In genomic region chr1:77976433-77977076, GRCh38 we compare ENCODE assay signal across 11 cellular contexts. TPM values are rescaled to one million over a fixed set of nuclear protein-coding genes. Genes with fewer than 3 reads are reported as not detected.
DNase-seq lines count a peak whose midpoint lies in the region; ATAC-seq, FAIRE-seq and TF ChIP-seq lines count a peak whose summit lies in the region.
"Had no signal": no experiment of that assay in that cellular context is flagged by ENCODE, and none has a peak within 500 bp of the region (broad histone marks: within the 10 kb centered on the region; RNA-seq: fewer than 3 reads in every experiment).

No MANE protein-coding gene starts in this region.

- no peak for DNase-seq in NT2/D1 (ENCODE audit: low read depth, low spot score)
- peak; percentile 24 for DNase-seq in endothelial cell of umbilical vein (ENCODE audit: low read depth, low spot score)
- DNase-seq in progenitor cell of endocrine pancreas (ENCODE audit: low spot score, unreplicated experiment) = no peak
- DNase-seq in activated CD8-positive, alpha-beta memory T cell treated with anti-CD3 and anti-CD28 coated beads, Interleukin-2, amount 50 U/mL, for 48 hours = no peak
- no peak for DNase-seq in GM03348 (ENCODE audit: low spot score)
- DNase-seq in D721Med (ENCODE audit: insufficient read length, low spot score) = no peak
- DNase-seq: left cardiac atrium, NCI-H146 had no signal

- H3K4me3 Mint-ChIP-seq in progenitor cell of endocrine pancreas (ENCODE audit: low read depth) = no peak overlapping the region
- H3K4me3 Mint-ChIP-seq: stimulated activated naive CD8-positive, alpha-beta T cell treated with anti-CD3 and anti-CD28 coated beads, Interleukin-15, Interleukin-2, amounts not matched to agents 100 ng/mL and 50 ng/mL, for 24 hours had no signal

- no TSS peak for BruUV-seq in endothelial cell of umbilical vein (replicated peaks; lab: Mats Ljungman, UMichigan)

- peaks cover 21% of the 10 kb centered on the region for H3K36me3 Mint-ChIP-seq in progenitor cell of endocrine pancreas (ENCODE audit: insufficient read depth)

- peaks cover 31% of the 10 kb centered on the region for H3K4me1 Mint-ChIP-seq in progenitor cell of endocrine pancreas (ENCODE audit: low read depth)

- H3K36me3 ChIP-seq in DOHH2 (ENCODE audit: control insufficient read depth, low read length) (peaks cover 73% of the 10 kb centered on the region), NT2/D1 (ENCODE audit: insufficient read depth, insufficient read length, low read length) (peaks cover 67% of the 10 kb centered on the region), endothelial cell of umbilical vein (ENCODE audit: control insufficient read depth in 2 of 2, extremely low read depth in 1 of 2, insufficient read depth in 2 of 2, low read length in 2 of 2) (no peaks in the 10 kb centered on the region)

- peak overlapping the region; percentile 100 for H3K9ac ChIP-seq in NT2/D1 (ENCODE audit: insufficient read length, low read depth)
- peak overlapping the region; percentile 100 for H3K9ac ChIP-seq in endothelial cell of umbilical vein (replicated peaks; ENCODE audit: extremely low read depth, insufficient read depth, low read length)

- no peaks in the 10 kb centered on the region for H3K27me3 Mint-ChIP-seq in progenitor cell of endocrine pancreas
- H3K27me3 Mint-ChIP-seq: stimulated activated naive CD8-positive, alpha-beta T cell treated with anti-CD3 and anti-CD28 coated beads, Interleukin-15, Interleukin-2, amounts not matched to agents 100 ng/mL and 50 ng/mL, for 24 hours had no signal

- CTCF ChIA-PET in endothelial cell of umbilical vein (lab: Charles Lee) = interaction anchor here (0.9 to 4.4 kb wide), 8 partner anchors 12 to 138 kb away, joined by 3 to 70 read pairs (median 3); partner anchors contain the start of gene DNAJB4

- H3F3A ChIP-seq in DOHH2 (ENCODE audit: control insufficient read depth, insufficient read depth) = no peaks in the 10 kb centered on the region; the same call in 1 of the 2 replicates

- H3K9me3 Mint-ChIP-seq in progenitor cell of endocrine pancreas (ENCODE audit: low read depth) = no peaks in the 10 kb centered on the region
- H3K9me3 Mint-ChIP-seq: stimulated activated naive CD8-positive, alpha-beta T cell treated with anti-CD3 and anti-CD28 coated beads, Interleukin-15, Interleukin-2, amounts not matched to agents 100 ng/mL and 50 ng/mL, for 24 hours had no signal

- no peaks in the 10 kb centered on the region for H3K27me3 ChIP-seq in DOHH2 (ENCODE audit: control insufficient read depth, low read length)
- H3K27me3 ChIP-seq in NT2/D1 (ENCODE audit: insufficient read depth, insufficient read length) = no peaks in the 10 kb centered on the region
- no peaks in the 10 kb centered on the region for H3K27me3 ChIP-seq in endothelial cell of umbilical vein (ENCODE audit: control insufficient read depth in 2 of 2, insufficient read depth in 2 of 2, low read length in 2 of 2)

- H3K27ac ChIP-seq in DOHH2 (ENCODE audit: low read depth, low read length) (no peak overlapping the region), endothelial cell of umbilical vein (ENCODE audit: insufficient read depth, low read depth, low read length) (no peak overlapping the region)

- H3K9me3 ChIP-seq in DOHH2 (ENCODE audit: control insufficient read depth, insufficient read depth, low read length) = no peaks in the 10 kb centered on the region
- no peaks in the 10 kb centered on the region for H3K9me3 ChIP-seq in NT2/D1 (ENCODE audit: insufficient read depth, low read length)
- no peaks in the 10 kb centered on the region for H3K9me3 ChIP-seq in endothelial cell of umbilical vein (replicated peaks; ENCODE audit: control insufficient read depth, insufficient read depth, low read length)

- no peaks in the 10 kb centered on the region for H3K9me1 ChIP-seq in endothelial cell of umbilical vein (replicated peaks; ENCODE audit: control insufficient read depth, extremely low read depth, insufficient read depth, low read length)

- POLR2A ChIA-PET in endothelial cell of umbilical vein (lab: Charles Lee) = interaction anchor here (0.7 to 4.7 kb wide), 4 partner anchors 8 to 138 kb away, joined by 3 to 122 read pairs (median 4); partner anchors contain the start of gene DNAJB4

- H2AFZ ChIP-seq in endothelial cell of umbilical vein (ENCODE audit: low read depth, low read length) = no peak overlapping the region

- no peaks in the 10 kb centered on the region for H3K9me2 ChIP-seq in DOHH2 (replicated peaks; ENCODE audit: control insufficient read depth, low read length)

- TF ChIP-seq POLR2A in endothelial cell of umbilical vein (IDR thresholded peaks at IDR 0.05; ENCODE audit: low read depth, low read length) = no peak

- intact Hi-C loops in endothelial cell of umbilical vein (cut with micrococcal nuclease) = no loop called here

- H3K4me3 ChIP-seq in DOHH2 (ENCODE audit: low read length) (peak overlapping the region; percentile 86), NT2/D1 (ENCODE audit: insufficient read length, low read depth) (peak overlapping the region; percentile 100), endothelial cell of umbilical vein (replicated peaks in 1 of 3; ENCODE audit: insufficient read depth in 1 of 3, low read depth in 1 of 3, low read length in 3 of 3) (peak overlapping the region; percentile 43 to 100 (median 95))

- H3K4me1 ChIP-seq in DOHH2 (ENCODE audit: control insufficient read depth, low read length) (peaks cover 44% of the 10 kb centered on the region), NT2/D1 (ENCODE audit: insufficient read depth, insufficient read length) (no peaks in the 10 kb centered on the region), endothelial cell of umbilical vein (ENCODE audit: control insufficient read depth, extremely low read depth, insufficient read depth, low read length) (peaks cover 37% of the 10 kb centered on the region)

- dilution Hi-C loops in endothelial cell of umbilical vein (cut with MboI; ENCODE audit: extremely low pct_ligation_motif_present, low sequenced_read_pairs) = no loop called here

- ATAC-seq in HG02571 (IDR thresholded peaks at IDR 0.05; ENCODE audit: unreplicated experiment) = no peak
- ATAC-seq: left cardiac atrium had no signal

- H3K4me2 ChIP-seq in DOHH2 (ENCODE audit: low read length) = peak overlapping the region; percentile 87
- H3K4me2 ChIP-seq in endothelial cell of umbilical vein (ENCODE audit: insufficient read depth, low read length) = peak overlapping the region; percentile 85

- FAIRE-seq in endothelial cell of umbilical vein (lab: Jason Lieb, UNC) (no peak), D721Med (lab: Jason Lieb, UNC) (no peak)

- H4K20me1 ChIP-seq in DOHH2 (ENCODE audit: control insufficient read depth, insufficient read depth, low read depth, low read length) (peaks cover 49% of the 10 kb centered on the region), endothelial cell of umbilical vein (replicated peaks; ENCODE audit: control insufficient read depth, extremely low read depth, insufficient read depth, low read length) (peaks cover 14% of the 10 kb centered on the region)

- H3K79me2 ChIP-seq in DOHH2 (ENCODE audit: control insufficient read depth, low read length) (peaks cover 96% of the 10 kb centered on the region), endothelial cell of umbilical vein (ENCODE audit: control insufficient read depth, insufficient read depth, low read length) (peaks cover 95% of the 10 kb centered on the region)

- TF ChIP-seq CTCF in DOHH2 (IDR thresholded peaks at IDR 0.05; ENCODE audit: low read depth, low read length, poor library complexity, severe bottlenecking) = no peak
- TF ChIP-seq CTCF in endothelial cell of umbilical vein (IDR thresholded peaks at IDR 0.05; ENCODE audit: extremely low read depth in 1 of 2, insufficient read depth in 1 of 2, low read depth in 1 of 2, low read length in 2 of 2) = no peak
- no peak for TF ChIP-seq CTCF in progenitor cell of endocrine pancreas (IDR thresholded peaks at IDR 0.05; ENCODE audit: unreplicated experiment)
- no peak for TF ChIP-seq CTCF in D721Med (IDR thresholded peaks at IDR 0.05; ENCODE audit: insufficient read depth, missing control alignments)

- H3K27ac Mint-ChIP-seq in progenitor cell of endocrine pancreas = peak overlapping the region; percentile 91

TF ChIP-seq in endothelial cell of umbilical vein, 7 proteins besides CTCF, POLR2A, EP300 and RAD21:
- no peak for TF ChIP-seq JUN (IDR thresholded peaks at IDR 0.05; ENCODE audit: borderline replicate concordance, insufficient read depth, insufficient read length, low read depth)
- no peak for TF ChIP-seq EZH2 (IDR thresholded peaks at IDR 0.05; ENCODE audit: borderline replicate concordance, low read depth, low read length, severe bottlenecking)
- TF ChIP-seq GATA2 (IDR thresholded peaks at IDR 0.05; ENCODE audit: insufficient read depth, insufficient read length, low read depth, low read length) = no peak
- TF ChIP-seq POLR2AphosphoS5 (IDR thresholded peaks at IDR 0.05; ENCODE audit: insufficient read depth, low read depth, low read length) = no peak
- TF ChIP-seq MAX (IDR thresholded peaks at IDR 0.05; ENCODE audit: insufficient read depth, insufficient read length) = no peak
- no peak for TF ChIP-seq MYC (IDR thresholded peaks at IDR 0.05; ENCODE audit: low read depth, low read length)
- no peak for TF ChIP-seq FOS (IDR thresholded peaks at IDR 0.05; ENCODE audit: borderline replicate concordance, insufficient read depth, low read length)

RNA-seq across cellular contexts. Expression of gene FUBP1, which starts 2.3 kb away (rescaled TPM):
- total RNA-seq in endothelial cell of umbilical vein (163 and 166 TPM in 2 replicates), progenitor cell of endocrine pancreas (259 and 270 TPM in 2 replicates)
- 112 and 124 TPM in 2 replicates for polyA plus RNA-seq in endothelial cell of umbilical vein
- 71.6 and 78.3 TPM in 2 replicates for polyA plus RNA-seq in endothelial cell of umbilical vein (2011; cell fraction: cytosol; rRNA removed)
- 270 and 402 TPM in 2 replicates for polyA plus RNA-seq in endothelial cell of umbilical vein (2011; cell fraction: nucleus; rRNA removed)
- 74.7 and 115 TPM in 2 replicates for polyA plus RNA-seq in endothelial cell of umbilical vein (2012)
- polyA minus RNA-seq in endothelial cell of umbilical vein = 175 and 196 TPM in 2 replicates
- 130 TPM for polyA minus RNA-seq in endothelial cell of umbilical vein (2011; cell fraction: cytosol; rRNA and poly(A)+ RNA removed)
- 280 and 344 TPM in 2 replicates for polyA minus RNA-seq in endothelial cell of umbilical vein (2011; cell fraction: nucleus; rRNA and poly(A)+ RNA removed)

RNA-seq across cellular contexts. Expression of gene DNAJB4, which starts 28.2 kb away (rescaled TPM):
- 122 and 136 TPM in 2 replicates for total RNA-seq in endothelial cell of umbilical vein
- polyA plus RNA-seq in endothelial cell of umbilical vein = 20.1 and 30.4 TPM in 2 replicates
- 44.1 and 50.8 TPM in 2 replicates for polyA plus RNA-seq in endothelial cell of umbilical vein (2011; cell fraction: cytosol; rRNA removed)
- polyA plus RNA-seq in endothelial cell of umbilical vein (2011; cell fraction: nucleus; rRNA removed) = 39.8 and 53.7 TPM in 2 replicates
- polyA plus RNA-seq in endothelial cell of umbilical vein (2012) = 145 and 153 TPM in 2 replicates
- 71.8 and 78.2 TPM in 2 replicates for polyA minus RNA-seq in endothelial cell of umbilical vein
- polyA minus RNA-seq in endothelial cell of umbilical vein (2011; cell fraction: cytosol; rRNA and poly(A)+ RNA removed) = 6.7 TPM
- polyA minus RNA-seq in endothelial cell of umbilical vein (2011; cell fraction: nucleus; rRNA and poly(A)+ RNA removed) = 45.6 and 48.5 TPM in 2 replicates
- total RNA-seq in progenitor cell of endocrine pancreas = 27.2 and 30.1 TPM in 2 replicates
